ENCODE assay signal across 28 cellular contexts in genomic region chr5:143544606-143545005, GRCh38.
"Had no signal": no experiment of that assay in that cellular context is flagged by ENCODE, and none has a peak within 500 bp of the region (broad histone marks: within the 10 kb centered on the region; RNA-seq: fewer than 3 reads in every experiment).

No MANE protein-coding gene starts in this region.

- DNase-seq: activated B cell treated with CpG ODN at 0.5 μM for 24 hours; activated CD4-positive, alpha-beta memory T cell treated with anti-CD3 and anti-CD28 coated beads for 36 hours; activated CD4-positive, alpha-beta T cell treated with anti-CD3 and anti-CD28 coated beads for 1 hour; activated CD4-positive, alpha-beta T cell treated with anti-CD3 and anti-CD28 coated beads, Interleukin-2, amount 10 ng/mL, durations not matched to agents 24 days and 14 days; activated CD8-positive, alpha-beta memory T cell treated with anti-CD3 and anti-CD28 coated beads for 24 hours; activated effector memory CD4-positive, alpha-beta T cell treated with anti-CD3 and anti-CD28 coated beads, Interleukin-2, amount 50 U/mL, for 16 hours; activated naive CD4-positive, alpha-beta T cell treated with Interleukin-2 at 50 U/mL for 16 hours; activated naive CD8-positive, alpha-beta T cell treated with anti-CD3 and anti-CD28 coated beads, Interleukin-2, amount 50 U/mL, for 24 hours; activated T-cell treated with anti-CD3 and anti-CD28 coated beads, Interleukin-2, amount 50 U/mL, for 4 hours; body of pancreas; central memory CD4-positive, alpha-beta T cell; NCI-H1092; NCI-H1417; NCI-H1930; NCI-H345; NCI-H510A; NCI-H526 treated with DMSO at 0.1 percent for 48 hours; NCI-H82; OCI-M1; Peyer's patch; SHP77; T-helper 17 cell; T-helper 9 cell had no signal

- ATAC-seq: activated naive CD4-positive, alpha-beta T cell treated with anti-CD3 and anti-CD28 coated beads, Interleukin-2, amount 50 U/mL, for 72 hours; activated naive CD8-positive, alpha-beta T cell treated with anti-CD3 and anti-CD28 coated beads, Interleukin-2, amount 50 U/mL, for 24 hours; activated T-cell treated with anti-CD3 and anti-CD28 coated beads, Interleukin-2, amount 50 U/mL, for 4 hours; body of pancreas; T-helper 17 cell had no signal

- H3K9me3 ChIP-seq: Peyer's patch, SJSA1 had no signal

- H3K36me3 Mint-ChIP-seq: activated CD4-positive, alpha-beta memory T cell treated with anti-CD3 and anti-CD28 coated beads for 36 hours; activated naive CD4-positive, alpha-beta T cell treated with anti-CD3 and anti-CD28 coated beads, Interleukin-2, amount 50 U/mL, for 72 hours had no signal

- H3K4me1 Mint-ChIP-seq: activated B cell treated with CpG ODN at 0.5 μM for 24 hours; activated naive CD8-positive, alpha-beta T cell treated with anti-CD3 and anti-CD28 coated beads, Interleukin-2, amount 50 U/mL, for 24 hours had no signal

- H3K4me3 ChIP-seq: ascending aorta, body of pancreas, Peyer's patch, SJSA1 had no signal

- H3K27ac ChIP-seq: ascending aorta, body of pancreas, Peyer's patch, RWPE1 had no signal

- H3K27ac Mint-ChIP-seq: activated B cell treated with CpG ODN at 0.5 μM for 24 hours; activated CD4-positive, alpha-beta memory T cell treated with anti-CD3 and anti-CD28 coated beads for 36 hours; activated CD4-positive, alpha-beta T cell treated with anti-CD3 and anti-CD28 coated beads, Interleukin-2, amount 10 ng/mL, durations not matched to agents 24 days and 14 days; activated naive CD4-positive, alpha-beta T cell treated with anti-CD3 and anti-CD28 coated beads, Interleukin-2, amount 50 U/mL, for 72 hours; activated naive CD8-positive, alpha-beta T cell treated with anti-CD3 and anti-CD28 coated beads, Interleukin-2, amount 50 U/mL, for 24 hours; T-helper 17 cell had no signal

- H3K4me3 Mint-ChIP-seq: activated B cell treated with CpG ODN at 0.5 μM for 24 hours; activated CD4-positive, alpha-beta memory T cell treated with anti-CD3 and anti-CD28 coated beads for 36 hours; activated CD4-positive, alpha-beta T cell treated with anti-CD3 and anti-CD28 coated beads, Interleukin-2, amount 10 ng/mL, durations not matched to agents 24 days and 14 days; activated naive CD8-positive, alpha-beta T cell treated with anti-CD3 and anti-CD28 coated beads, Interleukin-2, amount 50 U/mL, for 24 hours; activated T-cell treated with anti-CD3 and anti-CD28 coated beads, Interleukin-2, amount 50 U/mL, for 4 hours; T-helper 17 cell had no signal

- H3K27me3 ChIP-seq: ascending aorta, body of pancreas, Peyer's patch, SJSA1 had no signal

- H3K4me1 ChIP-seq: ascending aorta, body of pancreas, Peyer's patch had no signal

- H3K36me3 ChIP-seq: ascending aorta, Peyer's patch, SJSA1 had no signal

- FAIRE-seq: bronchial epithelial cell had no signal

- H3K27me3 Mint-ChIP-seq: activated B cell treated with CpG ODN at 0.5 μM for 24 hours; activated naive CD8-positive, alpha-beta T cell treated with anti-CD3 and anti-CD28 coated beads, Interleukin-2, amount 50 U/mL, for 24 hours; T-helper 17 cell had no signal
